In the genomic region with DNA sequence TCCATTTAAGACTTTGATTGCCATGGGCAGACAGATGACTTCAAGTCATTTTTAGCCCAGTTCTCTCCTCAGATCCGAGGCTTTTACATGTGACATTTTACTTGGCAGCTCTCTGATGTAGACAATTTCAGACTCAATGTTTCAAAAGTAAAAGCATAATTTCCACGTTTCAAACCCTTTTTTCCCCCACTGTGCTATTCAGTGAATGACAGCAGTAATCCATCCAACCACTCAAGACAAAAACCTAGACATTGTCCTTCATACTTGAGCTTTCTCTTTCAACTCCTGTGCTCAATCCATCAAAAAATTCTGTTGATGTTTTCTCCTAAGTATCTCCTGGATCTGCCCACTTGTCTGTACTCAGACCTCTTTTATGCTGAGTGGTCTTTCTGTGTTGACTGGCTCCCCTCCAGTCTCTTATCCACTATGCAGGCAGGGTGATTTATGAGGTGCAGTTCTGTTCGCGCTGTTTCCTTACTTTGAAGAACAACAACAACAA, we compare ENCODE assay signal across 33 cellular contexts.
"Had no signal": no experiment of that assay in that cellular context is flagged by ENCODE, and none has a peak within 500 bp of the region (broad histone marks: within the 10 kb centered on the region; RNA-seq: fewer than 3 reads in every experiment).

No MANE protein-coding gene starts in this region.

- H3K27ac Mint-ChIP-seq: T-cell, T-helper 17 cell had no signal

- H3K4me3 Mint-ChIP-seq: T-cell, T-helper 17 cell had no signal

- H3K4me3 ChIP-seq: Peyer's patch, SJCRH30, SK-N-MC had no signal

- H3K36me3 Mint-ChIP-seq: T-cell had no signal

- H3K36me3 ChIP-seq: Peyer's patch, SJCRH30 had no signal

- H3K27ac ChIP-seq: KMS-11, Peyer's patch, SJCRH30, SK-N-MC had no signal

- H3K4me2 ChIP-seq: KMS-11 had no signal

- DNase-seq: Karpas-422, KBM-7, MM.1S, MV-4-11, NCI-H1092, NCI-H1105, NCI-H1436, NCI-H146, NCI-H1694, NCI-H1930, NCI-H2029 treated with DMSO at 0.1 percent for 48 hours, NCI-H2081 treated with DMSO at 0.1 percent for 48 hours, NCI-H2107, NCI-H2171, NCI-H2227 treated with DMSO at 0.1 percent for 48 hours, NCI-H345, NCI-H446, NCI-H510A treated with DMSO at 0.1 percent for 48 hours, NCI-H524 treated with DMSO at 0.1 percent for 48 hours, NCI-H526 treated with DMSO at 0.1 percent for 48 hours, NCI-H774, OCI-M1, PC-3, Peyer's patch, RPMI8226, SHP77, SIG-M5, SJCRH30, T-cell, T-helper 17 cell had no signal

- H3K4me1 Mint-ChIP-seq: T-cell had no signal

- H3K27me3 Mint-ChIP-seq: T-cell had no signal

- H3K9me3 ChIP-seq: Peyer's patch, SJCRH30 had no signal

- H3K27me3 ChIP-seq: Peyer's patch, SJCRH30 had no signal

- ATAC-seq: PC-3, SK-N-SH treated with all-trans-retinoic acid at 6 μM for 48 hours, T-cell, T-helper 17 cell had no signal

- H3K9ac ChIP-seq: KMS-11 had no signal
